8 cellular contexts compared by ENCODE assay signal in the genomic region with DNA sequence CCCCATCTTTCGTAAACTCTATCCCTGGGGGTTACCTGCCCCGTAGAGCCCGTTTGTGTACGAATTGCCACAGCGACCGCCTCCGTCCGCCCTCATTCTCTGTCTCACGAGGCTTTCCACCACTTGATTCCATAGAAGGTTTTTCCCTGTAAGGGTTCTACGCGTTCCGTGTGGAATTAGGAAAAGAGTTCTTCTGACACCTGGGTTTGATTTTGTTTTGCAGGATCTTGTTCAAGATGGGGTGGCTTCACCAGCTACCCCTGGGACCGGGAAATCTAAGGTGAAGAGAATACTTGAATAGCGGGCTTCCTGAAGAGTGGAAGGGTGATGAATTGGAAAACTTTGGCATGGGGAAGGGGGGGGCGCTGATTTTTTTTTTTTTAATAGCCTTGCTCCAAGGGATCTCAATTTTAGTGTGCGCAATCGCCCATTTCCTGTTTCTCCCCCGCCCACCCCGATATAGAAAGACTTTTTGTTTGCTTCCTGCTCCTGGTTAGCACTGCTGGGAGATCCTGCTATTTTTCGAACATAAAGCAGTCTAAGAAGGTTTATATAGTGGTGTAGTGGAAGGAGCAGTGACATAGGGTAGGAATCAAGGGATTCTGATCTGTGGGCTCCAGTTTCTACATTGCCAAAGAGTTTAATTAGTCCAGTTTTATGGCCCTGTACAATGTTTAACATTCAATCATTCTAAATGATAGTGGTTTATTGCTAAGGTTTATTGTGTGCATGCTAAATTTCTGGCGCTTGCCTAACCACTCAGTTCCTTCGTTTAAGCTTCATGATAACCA. TPM values are rescaled to one million over a fixed set of nuclear protein-coding genes. Genes with fewer than 3 reads are reported as not detected.
DNase-seq lines count a peak whose midpoint lies in the region; ATAC-seq, FAIRE-seq and TF ChIP-seq lines count a peak whose summit lies in the region.

No MANE protein-coding gene starts in this region.

- no peaks in the 10 kb centered on the region for H3K27me3 Mint-ChIP-seq in stimulated activated naive B cell treated with anti-CD40 and anti-IgM and Interleukin-4, amounts not matched to agents 10 μg/mL and 1 μg/mL and 100 μg/mL, for 72 hours

- peaks cover 15 to 34% of the 10 kb centered on the region in 2 donors for H3K4me1 Mint-ChIP-seq in stimulated activated naive B cell treated with anti-CD40 and anti-IgM and Interleukin-4, amounts not matched to agents 10 μg/mL and 1 μg/mL and 100 μg/mL, for 72 hours

- peak overlapping the region; percentile 97 for H3K27ac Mint-ChIP-seq in stimulated activated naive B cell treated with anti-CD40 and anti-IgM and Interleukin-4, amounts not matched to agents 10 μg/mL and 1 μg/mL and 100 μg/mL, for 72 hours

- peaks cover 10 to 30% of the 10 kb centered on the region in 2 donors for H3K36me3 Mint-ChIP-seq in stimulated activated naive B cell treated with anti-CD40 and anti-IgM and Interleukin-4, amounts not matched to agents 10 μg/mL and 1 μg/mL and 100 μg/mL, for 72 hours

- no peaks in the 10 kb centered on the region for H3K9me3 Mint-ChIP-seq in stimulated activated naive B cell treated with anti-CD40 and anti-IgM and Interleukin-4, amounts not matched to agents 10 μg/mL and 1 μg/mL and 100 μg/mL, for 72 hours

- DNase-seq in DMS79 treated with DMSO at 0.1 percent for 48 hours (lab: John Stamatoyannopoulos, UW) (peak; percentile 24), GM20000 (ENCODE audit: low spot score) (peak; percentile 25), HTR-8/SVneo (ENCODE audit: insufficient read length, low spot score) (peak; percentile 22), SKM-1 treated with dmso at 0.1 percent for 144 hours (lab: John Stamatoyannopoulos, UW; ENCODE audit: unreplicated experiment) (peak; percentile 32), left lobe of liver (ENCODE audit: low spot score) (no peak), KG1 (lab: John Stamatoyannopoulos, UW) (no peak)
- DNase-seq in central memory CD4-positive, alpha-beta T cell: peak; percentile 45
- DNase-seq in stimulated activated naive B cell treated with anti-CD40 and anti-IgM and Interleukin-4, amounts not matched to agents 10 μg/mL and 1 μg/mL and 100 μg/mL, for 72 hours: no peak

- FAIRE-seq in HTR-8/SVneo (lab: Jason Lieb, UNC): no peak

- ATAC-seq in left lobe of liver: peak; percentile 67
- ATAC-seq in stimulated activated naive B cell treated with anti-CD40 and anti-IgM and Interleukin-4, amounts not matched to agents 10 μg/mL and 1 μg/mL and 100 μg/mL, for 72 hours (replicated peaks): peak; percentile 49 to 53

- no peak for TF ChIP-seq CTCF in GM20000 (IDR thresholded peaks at IDR 0.05; ENCODE audit: extremely low read depth, missing control alignments)

- H3K4me3 Mint-ChIP-seq in stimulated activated naive B cell treated with anti-CD40 and anti-IgM and Interleukin-4, amounts not matched to agents 10 μg/mL and 1 μg/mL and 100 μg/mL, for 72 hours: peak overlapping the region; percentile 90 to 99

RNA-seq across cellular contexts. Expression of a gene that starts 0.6 kb away (rescaled TPM):
- 12.6 TPM for total RNA-seq in left lobe of liver

Comparison
In these comparisons a context has a peak if more than half of its experiments do, and no peak if none do; other contexts are left out.
1. DNase-seq: peak in DMS79 treated with DMSO at 0.1 percent for 48 hours (single experiment), GM20000 (single experiment), HTR-8/SVneo (single experiment), SKM-1 treated with dmso at 0.1 percent for 144 hours (single experiment) and central memory CD4-positive, alpha-beta T cell (single experiment); none in left lobe of liver (single experiment), stimulated activated naive B cell treated with anti-CD40 and anti-IgM and Interleukin-4, amounts not matched to agents 10 μg/mL and 1 μg/mL and 100 μg/mL, for 72 hours (single experiment) and KG1 (single experiment).